1 cellular context compared by ENCODE assay signal in genomic region chr3:12182687-12183441, GRCh38.
TF ChIP-seq lines count a peak whose summit lies in the region.

No MANE protein-coding gene starts in this region.

TF ChIP-seq in IMR-90, 13 proteins besides CTCF, POLR2A, EP300 and RAD21 (continued from another document):
- TF ChIP-seq MAFK (IDR thresholded peaks at IDR 0.05; ENCODE audit: low read depth, low read length) (no peak), FOS (IDR thresholded peaks at IDR 0.05; ENCODE audit: low read depth, low read length) (no peak), MXI1 (IDR thresholded peaks at IDR 0.05; ENCODE audit: borderline replicate concordance, low read depth, low read length) (no peak), ELK1 (IDR thresholded peaks at IDR 0.05; ENCODE audit: borderline replicate concordance, low read depth, low read length) (no peak), NFE2L2 (IDR thresholded peaks at IDR 0.05; ENCODE audit: low read depth, low read length) (no peak), RFX5 (IDR thresholded peaks at IDR 0.05; ENCODE audit: low read depth, low read length) (no peak), SMC3 (IDR thresholded peaks at IDR 0.05; ENCODE audit: low read depth, low read length) (no peak), BHLHE40 (IDR thresholded peaks at IDR 0.05; ENCODE audit: low read depth, low read length) (no peak), MAZ (IDR thresholded peaks at IDR 0.05; ENCODE audit: borderline replicate concordance, low read depth, low read length) (no peak), CHD1 (IDR thresholded peaks at IDR 0.05; ENCODE audit: low read depth, low read length) (no peak), CEBPB (IDR thresholded peaks at IDR 0.05; ENCODE audit: low read depth, low read length) (no peak), USF2 (IDR thresholded peaks at IDR 0.05; ENCODE audit: low read depth, low read length) (no peak)
TF ChIP-seq in IMR-90: peak in this region for 0.
